8 cellular contexts compared by ENCODE assay signal in genomic region chr5:10111575-10111974, GRCh38.
DNase-seq lines count a peak whose midpoint lies in the region; ATAC-seq and TF ChIP-seq lines count a peak whose summit lies in the region.

No MANE protein-coding gene starts in this region.

- H3K4me3 Mint-ChIP-seq in activated CD8-positive, alpha-beta T cell treated with anti-CD3 and anti-CD28 coated beads for 36 hours = no peak overlapping the region

- H3K4me1 Mint-ChIP-seq in activated CD8-positive, alpha-beta T cell treated with anti-CD3 and anti-CD28 coated beads for 36 hours (ENCODE audit: low read depth) = no peaks in the 10 kb centered on the region

- 47 to 59% methylated on average over 8 of the region's 8 CpGs for WGBS in body of pancreas, 2 donors

- DNase-seq in Right ventricle myocardium superior = no peak
- no peak for DNase-seq in right atrium auricular region (ENCODE audit: low spot score)
- DNase-seq in activated CD8-positive, alpha-beta T cell treated with anti-CD3 and anti-CD28 coated beads for 36 hours = peak; percentile 33
- no peak for DNase-seq in lower lobe of right lung
- no peak for DNase-seq in stimulated activated naive CD4-positive, alpha-beta T cell treated with Interleukin-2 at 50 U/mL for 16 hours (lab: John Stamatoyannopoulos, UW)
- no peak for DNase-seq in activated T-cell treated with anti-CD3 and anti-CD28 coated beads, Interleukin-2, amount 50 U/mL, for 1 hour
- DNase-seq in body of pancreas = no peak

- no peaks in the 10 kb centered on the region for H3K36me3 ChIP-seq in right atrium auricular region
- no peaks in the 10 kb centered on the region for H3K36me3 ChIP-seq in KMS-11 (ENCODE audit: insufficient read depth)
- no peaks in the 10 kb centered on the region for H3K36me3 ChIP-seq in lower lobe of right lung
- H3K36me3 ChIP-seq in body of pancreas (replicated peaks in 1 of 2; ENCODE audit: insufficient read depth in 1 of 2, low read depth in 2 of 2) = no peaks in the 10 kb centered on the region

- POLR2A ChIA-PET in activated CD8-positive, alpha-beta T cell treated with anti-CD3 and anti-CD28 coated beads for 36 hours (lab: Charles Lee) = no interaction called here

- ATAC-seq in Right ventricle myocardium superior (ENCODE audit: poor library complexity) (peak; percentile 41), lower lobe of right lung (peak; percentile 40 to 45), body of pancreas (no peak)
- no peak for ATAC-seq in activated CD8-positive, alpha-beta T cell treated with anti-CD3 and anti-CD28 coated beads for 36 hours

- H3K27me3 ChIP-seq in right atrium auricular region (no peaks in the 10 kb centered on the region), KMS-11 (ENCODE audit: insufficient read depth, low read depth) (no peaks in the 10 kb centered on the region), lower lobe of right lung (ENCODE audit: low read depth) (no peaks in the 10 kb centered on the region), body of pancreas (no peaks in the 10 kb centered on the region)

- H4K20me1 ChIP-seq in KMS-11 (ENCODE audit: insufficient read depth) = no peaks in the 10 kb centered on the region

- H3K9me3 Mint-ChIP-seq in activated CD8-positive, alpha-beta T cell treated with anti-CD3 and anti-CD28 coated beads for 36 hours = no peaks in the 10 kb centered on the region

- H3K9ac ChIP-seq in KMS-11 = no peak overlapping the region

- H3K4me1 ChIP-seq in right atrium auricular region (no peaks in the 10 kb centered on the region), KMS-11 (ENCODE audit: low read depth, poor library complexity, severe bottlenecking) (no peaks in the 10 kb centered on the region), lower lobe of right lung (no peaks in the 10 kb centered on the region), body of pancreas (no peaks in the 10 kb centered on the region)

- H3K27ac ChIP-seq in right atrium auricular region (no peak overlapping the region), KMS-11 (no peak overlapping the region), lower lobe of right lung (no peak overlapping the region), body of pancreas (no peak overlapping the region)

- H3K9me3 ChIP-seq in right atrium auricular region (no peaks in the 10 kb centered on the region), lower lobe of right lung (no peaks in the 10 kb centered on the region), body of pancreas (no peaks in the 10 kb centered on the region)

- H3K4me3 ChIP-seq in right atrium auricular region (no peak overlapping the region), KMS-11 (IDR thresholded peaks at IDR 0.05; ENCODE audit: insufficient read depth, low read depth, low read length) (no peak overlapping the region), lower lobe of right lung (no peak overlapping the region), body of pancreas (no peak overlapping the region)

- H3K36me3 Mint-ChIP-seq in activated CD8-positive, alpha-beta T cell treated with anti-CD3 and anti-CD28 coated beads for 36 hours (ENCODE audit: low read depth) = no peaks in the 10 kb centered on the region

- H3K79me2 ChIP-seq in KMS-11 (ENCODE audit: insufficient read depth, low read depth) = no peaks in the 10 kb centered on the region

- intact Hi-C loops in Right ventricle myocardium superior (cut with DNase I) = no loop called here
- intact Hi-C loops in activated CD8-positive, alpha-beta T cell treated with anti-CD3 and anti-CD28 coated beads for 36 hours (cut with micrococcal nuclease) = no loop called here
- intact Hi-C loops in lower lobe of right lung (cut with DNase I) = no loop called here
- intact Hi-C loops in body of pancreas (cut with DNase I) = no loop called here

- no peak overlapping the region for H3K27ac Mint-ChIP-seq in activated CD8-positive, alpha-beta T cell treated with anti-CD3 and anti-CD28 coated beads for 36 hours

- H2AFZ ChIP-seq in KMS-11 (ENCODE audit: low read depth) = no peak overlapping the region

- CTCF ChIA-PET in activated CD8-positive, alpha-beta T cell treated with anti-CD3 and anti-CD28 coated beads for 36 hours (lab: Charles Lee) = no interaction called here

- TF ChIP-seq CTCF in right atrium auricular region (IDR thresholded peaks at IDR 0.05) = no peak
- TF ChIP-seq CTCF in KMS-11 (conservative IDR thresholded peaks at IDR 0.05; ENCODE audit: low read depth, low read length) = peak; percentile 47
- peak; percentile 35 for TF ChIP-seq CTCF in activated CD8-positive, alpha-beta T cell treated with anti-CD3 and anti-CD28 coated beads for 36 hours (IDR thresholded peaks at IDR 0.05)
- peak; percentile 12 for TF ChIP-seq CTCF in lower lobe of right lung (IDR thresholded peaks at IDR 0.05)
- TF ChIP-seq CTCF in body of pancreas (IDR thresholded peaks at IDR 0.05) = no peak

- TF ChIP-seq POLR2A in body of pancreas (IDR thresholded peaks at IDR 0.05) = no peak

- H3K27me3 Mint-ChIP-seq in activated CD8-positive, alpha-beta T cell treated with anti-CD3 and anti-CD28 coated beads for 36 hours = peaks cover 2% of the 10 kb centered on the region

- H3K4me2 ChIP-seq in KMS-11 = no peak overlapping the region

Comparison
In these comparisons a context has a peak if more than half of its experiments do, and no peak if none do; other contexts are left out.
1. ATAC-seq: peak in Right ventricle myocardium superior (single experiment) and lower lobe of right lung (2 of 2); none in activated CD8-positive, alpha-beta T cell treated with anti-CD3 and anti-CD28 coated beads for 36 hours (single experiment) and body of pancreas (single experiment).
2. CTCF ChIP-seq: peak in KMS-11 (single experiment), activated CD8-positive, alpha-beta T cell treated with anti-CD3 and anti-CD28 coated beads for 36 hours (single experiment) and lower lobe of right lung (single experiment); none in right atrium auricular region (0 of 2) and body of pancreas (0 of 7).